In the genomic region with DNA sequence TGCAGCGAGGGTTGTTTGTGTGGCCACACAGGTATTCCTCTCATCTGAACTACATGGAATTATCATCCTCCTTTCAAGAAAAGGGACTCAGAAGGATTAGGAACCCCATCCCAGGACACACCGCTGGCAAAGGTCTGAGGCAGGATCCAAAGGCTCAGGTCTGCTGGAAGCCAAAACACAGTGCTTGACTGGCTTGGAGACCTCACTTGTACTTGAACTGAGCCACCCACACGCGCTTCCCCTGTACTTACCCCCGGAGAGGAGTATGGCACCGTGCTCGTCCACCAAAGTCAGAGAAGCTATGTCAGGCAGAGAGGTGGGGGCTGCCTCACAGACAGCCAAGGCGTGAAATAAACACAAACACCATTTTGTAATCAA, we compare ENCODE assay signal across 20 cellular contexts. TPM values are rescaled to one million over a fixed set of nuclear protein-coding genes. Genes with fewer than 3 reads are reported as not detected.
DNase-seq lines count a peak whose midpoint lies in the region; ATAC-seq and TF ChIP-seq lines count a peak whose summit lies in the region.
"Had no signal": no experiment of that assay in that cellular context is flagged by ENCODE, and none has a peak within 500 bp of the region (broad histone marks: within the 10 kb centered on the region; RNA-seq: fewer than 3 reads in every experiment).

No MANE protein-coding gene starts in this region.

- peaks cover 0 to 10% of the 10 kb centered on the region in 2 experiments; a peak in 2 of 4 replicates for H3K36me3 ChIP-seq in HCT116 (ENCODE audit: control insufficient read depth in 1 of 2, insufficient read depth in 2 of 2, low read length in 2 of 2)
- H3K36me3 ChIP-seq in suprapubic skin, result peaks cover 45% of the 10 kb centered on the region

- TF ChIP-seq CTCF in HCT116 (IDR thresholded peaks at IDR 0.05 in 2 of 3, conservative IDR thresholded peaks at IDR 0.05 in 1 of 3; ENCODE audit: borderline replicate concordance in 1 of 3, insufficient read depth in 1 of 3, low read depth in 2 of 3, low read length in 2 of 3) (no peak), suprapubic skin (IDR thresholded peaks at IDR 0.05) (no peak)

- H4K20me1 ChIP-seq in HCT116 (ENCODE audit: insufficient read depth), result no peaks in the 10 kb centered on the region

- H3K4me1 ChIP-seq in HCT116 (ENCODE audit: control insufficient read depth in 1 of 2, insufficient read depth in 2 of 2, low read length in 2 of 2) (peaks cover 80 to 100% of the 10 kb centered on the region in 2 experiments), suprapubic skin (peaks cover 15% of the 10 kb centered on the region)
- H3K4me1 ChIP-seq: HAP-1 had no signal

- peak overlapping the region in 1 of 10 donors; percentile 34 for H3K4me3 Mint-ChIP-seq in naive thymus-derived CD8-positive, alpha-beta T cell
- H3K4me3 Mint-ChIP-seq: activated CD4-positive, alpha-beta memory T cell treated with anti-CD3 and anti-CD28 coated beads for 36 hours; activated T-cell treated with anti-CD3 and anti-CD28 coated beads, Interleukin-2, amount 50 U/mL, for 24 hours had no signal

- H3K9me3 ChIP-seq in HCT116 (ENCODE audit: control insufficient read depth in 1 of 2, insufficient read depth in 1 of 2, low read depth in 1 of 2, low read length in 2 of 2) (no peaks in the 10 kb centered on the region), suprapubic skin (no peaks in the 10 kb centered on the region)
- H3K9me3 ChIP-seq: HAP-1, right lobe of liver, transverse colon had no signal

- no peak for TF ChIP-seq POLR2A in HCT116 (IDR thresholded peaks at IDR 0.05; ENCODE audit: borderline replicate concordance, extremely low read depth, insufficient read depth, insufficient read length)
- no peak for TF ChIP-seq POLR2A in suprapubic skin (IDR thresholded peaks at IDR 0.05)

- POLR2A ChIA-PET in HCT116 (lab: Charles Lee), result no interaction called here
- POLR2A ChIA-PET in naive thymus-derived CD8-positive, alpha-beta T cell (lab: Charles Lee), result interaction anchor here (1.7 to 4.9 kb wide), 2 partner anchors 11 to 82 kb away, joined by 7 to 110 read pairs; a partner anchor contains a TSS

- TF ChIP-seq EP300 in suprapubic skin (IDR thresholded peaks at IDR 0.05), result no peak

- no TSS peak for BruUV-seq in HCT116 (replicated peaks; lab: Mats Ljungman, UMichigan)

- H3K27me3 ChIP-seq in HCT116 (ENCODE audit: insufficient read depth, low read length) (no peaks in the 10 kb centered on the region), suprapubic skin (no peaks in the 10 kb centered on the region)
- H3K27me3 ChIP-seq: brain microvascular endothelial cell, right lobe of liver, transverse colon had no signal

- no peak overlapping the region for H2AFZ ChIP-seq in HCT116 (ENCODE audit: low read depth, low read length, poor library complexity, severe bottlenecking)

- no peaks in the 10 kb centered on the region for H3K79me2 ChIP-seq in HCT116 (ENCODE audit: insufficient read depth, low read length)

- H3K9me2 ChIP-seq in HCT116 (ENCODE audit: insufficient read depth), result no peaks in the 10 kb centered on the region

- H3K4me2 ChIP-seq in HCT116 (ENCODE audit: low read length), result peak overlapping the region; percentile 65

- DNase-seq in HCT116 (ENCODE audit: low read depth, low spot score) (no peak), suprapubic skin (ENCODE audit: low spot score in 2 of 2) (peak; percentile 41 to 48), NCI-H2227 treated with DMSO at 0.1 percent for 48 hours (lab: John Stamatoyannopoulos, UW) (no peak), left lobe of liver (ENCODE audit: low spot score) (no peak), NCI-H1105 (lab: John Stamatoyannopoulos, UW) (no peak)
- no peak for DNase-seq in naive thymus-derived CD8-positive, alpha-beta T cell
- DNase-seq: activated CD4-positive, alpha-beta memory T cell treated with anti-CD3 and anti-CD28 coated beads for 36 hours; activated T-cell treated with anti-CD3 and anti-CD28 coated beads, Interleukin-2, amount 50 U/mL, for 24 hours; brain microvascular endothelial cell; Karpas-422; NCI-H1417; NCI-H2171 treated with DMSO at 0.1 percent for 48 hours; stimulated activated CD4-positive, alpha-beta T cell treated with anti-CD3 and anti-CD28 coated beads, Interleukin-2, amount 100 ng/mL, for 48 hours; transverse colon had no signal

- 89% methylated on average over 8 of the region's 8 CpGs for WGBS in suprapubic skin

- RAD21 ChIA-PET in HCT116 (lab: Charles Lee; ENCODE audit: low non-redundant PET in 1 of 2, low total read pairs in 2 of 2, uncharacterized antibody in 2 of 2, unreplicated experiment in 2 of 2), result no interaction called here

- TF ChIP-seq RAD21 in HCT116 (IDR thresholded peaks at IDR 0.05; ENCODE audit: low read depth), result no peak

- H3K4me3 ChIP-seq in HCT116 (replicated peaks in 1 of 2; ENCODE audit: low read depth in 1 of 2, low read length in 2 of 2), result no peak overlapping the region
- H3K4me3 ChIP-seq in suprapubic skin, result no peak overlapping the region
- H3K4me3 ChIP-seq: HAP-1, right lobe of liver, transverse colon had no signal

- no peaks in the 10 kb centered on the region for H3K36me3 Mint-ChIP-seq in naive thymus-derived CD8-positive, alpha-beta T cell

- ATAC-seq in HCT116 (no peak), left lobe of liver (no peak), GM19035 (IDR thresholded peaks at IDR 0.05; ENCODE audit: unreplicated experiment) (no peak)
- no peak for ATAC-seq in naive thymus-derived CD8-positive, alpha-beta T cell
- ATAC-seq: activated naive CD4-positive, alpha-beta T cell treated with anti-CD3 and anti-CD28 coated beads, Interleukin-2, amount 50 U/mL, for 72 hours had no signal

- no peak overlapping the region for H3K9ac ChIP-seq in HCT116 (ENCODE audit: low read length)

- no peaks in the 10 kb centered on the region for H3K9me3 Mint-ChIP-seq in naive thymus-derived CD8-positive, alpha-beta T cell
- H3K9me3 Mint-ChIP-seq: activated CD4-positive, alpha-beta memory T cell treated with anti-CD3 and anti-CD28 coated beads for 36 hours; activated naive CD4-positive, alpha-beta T cell treated with anti-CD3 and anti-CD28 coated beads, Interleukin-2, amount 50 U/mL, for 72 hours; activated T-cell treated with anti-CD3 and anti-CD28 coated beads, Interleukin-2, amount 50 U/mL, for 24 hours had no signal

- H3K27ac ChIP-seq in HCT116 (ENCODE audit: low read depth, low read length), result peak overlapping the region; percentile 49
- peak overlapping the region; percentile 12 for H3K27ac ChIP-seq in cingulate gyrus (ENCODE audit: low read depth, low read length)
- peak overlapping the region; percentile 53 for H3K27ac ChIP-seq in suprapubic skin
- H3K27ac ChIP-seq: brain microvascular endothelial cell, C4-2B had no signal

- CTCF ChIA-PET in HCT116 (lab: Charles Lee), result no interaction called here

- intact Hi-C loops in HCT116 (cut with micrococcal nuclease), result no loop called here

- H3K27ac Mint-ChIP-seq in naive thymus-derived CD8-positive, alpha-beta T cell, result peak overlapping the region in 7 of 10 donors; percentile 40 to 93 (median 86)
- H3K27ac Mint-ChIP-seq: activated CD4-positive, alpha-beta memory T cell treated with anti-CD3 and anti-CD28 coated beads for 36 hours had no signal

- H3K27me3 Mint-ChIP-seq in naive thymus-derived CD8-positive, alpha-beta T cell, result no peaks in the 10 kb centered on the region
- H3K27me3 Mint-ChIP-seq: activated CD4-positive, alpha-beta memory T cell treated with anti-CD3 and anti-CD28 coated beads for 36 hours; activated T-cell treated with anti-CD3 and anti-CD28 coated beads, Interleukin-2, amount 50 U/mL, for 24 hours had no signal

- peaks cover 33 to 75% (median 38%) of the 10 kb centered on the region in 4 donors for H3K4me1 Mint-ChIP-seq in naive thymus-derived CD8-positive, alpha-beta T cell

TF ChIP-seq in HCT116, 20 proteins besides CTCF, POLR2A, EP300 and RAD21 (continues in another document):
- TF ChIP-seq EGR1 (IDR thresholded peaks at IDR 0.05; ENCODE audit: low read depth) (no peak), SRF (IDR thresholded peaks at IDR 0.05; ENCODE audit: low read depth) (no peak), JUND (IDR thresholded peaks at IDR 0.05) (no peak), ZFX (IDR thresholded peaks at IDR 0.05) (no peak), FOSL1 (IDR thresholded peaks at IDR 0.05; ENCODE audit: low read depth) (no peak), SIN3A (IDR thresholded peaks at IDR 0.05; ENCODE audit: low read depth) (no peak), EZH2phosphoT487 (IDR thresholded peaks at IDR 0.05; ENCODE audit: borderline replicate concordance) (no peak), CEBPB (IDR thresholded peaks at IDR 0.05; ENCODE audit: low read depth) (no peak), POLR2AphosphoS5 (IDR thresholded peaks at IDR 0.05; ENCODE audit: low read depth, low read length) (no peak)
- TF ChIP-seq, protein P1, sequence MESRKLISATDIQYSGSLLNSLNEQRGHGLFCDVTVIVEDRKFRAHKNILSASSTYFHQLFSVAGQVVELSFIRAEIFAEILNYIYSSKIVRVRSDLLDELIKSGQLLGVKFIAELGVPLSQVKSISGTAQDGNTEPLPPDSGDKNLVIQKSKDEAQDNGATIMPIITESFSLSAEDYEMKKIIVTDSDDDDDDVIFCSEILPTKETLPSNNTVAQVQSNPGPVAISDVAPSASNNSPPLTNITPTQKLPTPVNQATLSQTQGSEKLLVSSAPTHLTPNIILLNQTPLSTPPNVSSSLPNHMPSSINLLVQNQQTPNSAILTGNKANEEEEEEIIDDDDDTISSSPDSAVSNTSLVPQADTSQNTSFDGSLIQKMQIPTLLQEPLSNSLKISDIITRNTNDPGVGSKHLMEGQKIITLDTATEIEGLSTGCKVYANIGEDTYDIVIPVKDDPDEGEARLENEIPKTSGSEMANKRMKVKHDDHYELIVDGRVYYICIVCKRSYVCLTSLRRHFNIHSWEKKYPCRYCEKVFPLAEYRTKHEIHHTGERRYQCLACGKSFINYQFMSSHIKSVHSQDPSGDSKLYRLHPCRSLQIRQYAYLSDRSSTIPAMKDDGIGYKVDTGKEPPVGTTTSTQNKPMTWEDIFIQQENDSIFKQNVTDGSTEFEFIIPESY (IDR thresholded peaks at IDR 0.05; ENCODE audit: extremely low read depth, insufficient replicate concordance, low read length), result no peak
- TF ChIP-seq, protein P2, sequence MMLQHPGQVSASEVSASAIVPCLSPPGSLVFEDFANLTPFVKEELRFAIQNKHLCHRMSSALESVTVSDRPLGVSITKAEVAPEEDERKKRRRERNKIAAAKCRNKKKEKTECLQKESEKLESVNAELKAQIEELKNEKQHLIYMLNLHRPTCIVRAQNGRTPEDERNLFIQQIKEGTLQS (IDR thresholded peaks at IDR 0.05), result no peak

RNA-seq across cellular contexts. Expression of a gene that starts 11.0 kb away (rescaled TPM):
- total RNA-seq in HCT116 (2021; ENCODE audit: unreplicated experiment), result 1.2 TPM
- polyA plus RNA-seq in HCT116 (2012), result 0.16 and 0.26 TPM in 2 replicates
- 100 to 1,000 TPM; 157 to 163 TPM for total RNA-seq in naive thymus-derived CD8-positive, alpha-beta T cell
- 100 to 1,000 TPM; 453 to 720 (median 520) TPM for polyA plus RNA-seq in naive thymus-derived CD8-positive, alpha-beta T cell
- 1 to 10 TPM; 1.3 to 5.6 (median 3.0) TPM for total RNA-seq in suprapubic skin
- total RNA-seq in left lobe of liver, result 2.4 TPM

RNA-seq across cellular contexts. Expression of a gene that starts 46.8 kb away (rescaled TPM):
- total RNA-seq in HCT116 (2021; ENCODE audit: unreplicated experiment) (not detected), suprapubic skin (10 to 100 TPM in 1 of 4 donors, 1 to 10 TPM in 2, under 1 TPM in 1; 0.24 to 10.9 (median 6.3) TPM), left lobe of liver (0.23 TPM)
- polyA plus RNA-seq in HCT116 (2012), result not detected in 2 replicates
- total RNA-seq in naive thymus-derived CD8-positive, alpha-beta T cell, result under 1 TPM; 0.26 to 0.77 TPM
- polyA plus RNA-seq in naive thymus-derived CD8-positive, alpha-beta T cell, result under 1 TPM in 2 of 3 donors, not detected in 1; 0.06 to 0.21 TPM

Comparison
In these comparisons a context has a peak if more than half of its experiments do, and no peak if none do; other contexts are left out.
1. DNase-seq: peak in suprapubic skin (2 of 2); none in HCT116 (single experiment), naive thymus-derived CD8-positive, alpha-beta T cell (0 of 10), NCI-H2227 treated with DMSO at 0.1 percent for 48 hours (single experiment), left lobe of liver (single experiment) and NCI-H1105 (single experiment).
2. RNA of a gene that starts 11.0 kb away (total RNA-seq): 157 to 163 TPM in naive thymus-derived CD8-positive, alpha-beta T cell; 1.3 to 5.6 TPM in suprapubic skin, 2.4 TPM in left lobe of liver (single experiment) and 1.2 TPM in HCT116 (single experiment); every median in the first group is over 10 times any median in the second.
3. Peak in every context shown above with its lines, with median percentiles within 50 percentile points of each other: H3K27ac ChIP-seq.